ENCODE assay signal across 17 cellular contexts in genomic region chr5:95673076-95673475, GRCh38. TPM values are rescaled to one million over a fixed set of nuclear protein-coding genes. Genes with fewer than 3 reads are reported as not detected.
DNase-seq lines count a peak whose midpoint lies in the region; ATAC-seq and TF ChIP-seq lines count a peak whose summit lies in the region.
"Had no signal": no experiment of that assay in that cellular context is flagged by ENCODE, and none has a peak within 500 bp of the region (broad histone marks: within the 10 kb centered on the region; RNA-seq: fewer than 3 reads in every experiment).

No MANE protein-coding gene starts in this region.

- no peaks in the 10 kb centered on the region for H3F3A ChIP-seq in GM23338 (replicated peaks; ENCODE audit: low read depth)

- H3K9me2 ChIP-seq in GM23338 (ENCODE audit: insufficient read depth): no peaks in the 10 kb centered on the region

- H3K9ac ChIP-seq in SK-N-MC (ENCODE audit: insufficient read length): no peak overlapping the region

- no peaks in the 10 kb centered on the region for H4K20me1 ChIP-seq in GM23338 (replicated peaks; ENCODE audit: insufficient read depth)

- no peaks in the 10 kb centered on the region for H3K36me3 Mint-ChIP-seq in GM23338 (ENCODE audit: low read depth)
- H3K36me3 Mint-ChIP-seq: brain had no signal

- TF ChIP-seq CTCF in AG10803 (conservative IDR thresholded peaks at IDR 0.05; ENCODE audit: low read length) (no peak), fibroblast of pulmonary artery (IDR thresholded peaks at IDR 0.05; ENCODE audit: low read length, missing control alignments) (no peak), GM23338 (conservative IDR thresholded peaks at IDR 0.05; ENCODE audit: low read depth in 2 of 2) (no peak)

- H3K27ac ChIP-seq in SK-N-MC (peak overlapping the region; percentile 65; the same call in 1 of the 2 replicates), GM23338 (ENCODE audit: low read depth) (no peak overlapping the region)
- H3K27ac ChIP-seq: Peyer's patch had no signal

- H3K4me1 ChIP-seq in GM23338 (ENCODE audit: insufficient read depth): no peaks in the 10 kb centered on the region
- H3K4me1 ChIP-seq: Peyer's patch had no signal

- H3K4me3 Mint-ChIP-seq in GM23338: no peak overlapping the region
- H3K4me3 Mint-ChIP-seq: activated B cell treated with CpG ODN at 0.5 μM for 24 hours, brain had no signal

- DNase-seq in AG10803 (ENCODE audit: low read depth): peak; percentile 75
- DNase-seq in SK-N-MC (ENCODE audit: low read depth, low spot score): peak; percentile 12
- DNase-seq in fibroblast of pulmonary artery (ENCODE audit: low read depth): peak; percentile 55
- peak; percentile 10 for DNase-seq in mucosa of gallbladder (ENCODE audit: low spot score)
- no peak for DNase-seq in activated CD4-positive, alpha-beta T cell treated with anti-CD3 and anti-CD28 coated beads for 4 hours
- DNase-seq in H7: no peak
- DNase-seq in GM23338 (ENCODE audit: low spot score): no peak
- DNase-seq in stimulated activated CD4-positive, alpha-beta T cell treated with anti-CD3 and anti-CD28 coated beads, Interleukin-2, amount 100 ng/mL, for 24 hours: no peak
- DNase-seq: activated B cell treated with CpG ODN at 0.5 μM for 24 hours; activated naive CD4-positive, alpha-beta T cell; effector CD8-positive, alpha-beta T cell; NCI-H187 treated with DMSO at 0.1 percent for 48 hours; Peyer's patch; stimulated activated CD4-positive, alpha-beta T cell treated with anti-CD3 and anti-CD28 coated beads, Interleukin-1b, Interleukin-23, amount 100 ng/mL, for 48 hours had no signal

- H2AFZ ChIP-seq in GM23338: no peak overlapping the region

- H3K27ac Mint-ChIP-seq in GM23338: no peak overlapping the region
- H3K27ac Mint-ChIP-seq: activated B cell treated with CpG ODN at 0.5 μM for 24 hours, brain had no signal

- no peaks in the 10 kb centered on the region for H3K4me1 Mint-ChIP-seq in GM23338
- H3K4me1 Mint-ChIP-seq: activated B cell treated with CpG ODN at 0.5 μM for 24 hours had no signal

- no peaks in the 10 kb centered on the region for H3K9me3 ChIP-seq in SK-N-MC (ENCODE audit: low read depth, low read length)
- H3K9me3 ChIP-seq: Peyer's patch had no signal

- H3K4me2 ChIP-seq in GM23338: no peak overlapping the region

- H3K9me3 Mint-ChIP-seq in GM23338: no peaks in the 10 kb centered on the region
- H3K9me3 Mint-ChIP-seq: activated B cell treated with CpG ODN at 0.5 μM for 24 hours, brain had no signal

- no peak for ATAC-seq in GM23338

- no peaks in the 10 kb centered on the region for H3K36me3 ChIP-seq in SK-N-MC (ENCODE audit: insufficient read depth, low read length)
- no peaks in the 10 kb centered on the region for H3K36me3 ChIP-seq in H7 (replicated peaks; ENCODE audit: control insufficient read depth, insufficient read depth, low read length)
- H3K36me3 ChIP-seq in GM23338 (ENCODE audit: insufficient read depth): no peaks in the 10 kb centered on the region
- H3K36me3 ChIP-seq: Peyer's patch had no signal

- no peaks in the 10 kb centered on the region for H3K27me3 Mint-ChIP-seq in GM23338 (ENCODE audit: insufficient read depth, low read depth, poor library complexity)
- H3K27me3 Mint-ChIP-seq: activated B cell treated with CpG ODN at 0.5 μM for 24 hours, brain had no signal

- H3K4me3 ChIP-seq in AG10803 (ENCODE audit: low read length) (no peak overlapping the region), SK-N-MC (no peak overlapping the region), fibroblast of pulmonary artery (replicated peaks; ENCODE audit: low read depth, low read length) (no peak overlapping the region), H7 (ENCODE audit: insufficient read depth, low read depth, low read length) (no peak overlapping the region), GM23338 (no peak overlapping the region)
- H3K4me3 ChIP-seq: Peyer's patch had no signal

- H3K27me3 ChIP-seq in H7 (ENCODE audit: control insufficient read depth, insufficient read depth, low read length) (no peaks in the 10 kb centered on the region), GM23338 (ENCODE audit: insufficient read depth) (no peaks in the 10 kb centered on the region)
- H3K27me3 ChIP-seq: Peyer's patch had no signal

- H3K79me2 ChIP-seq in GM23338 (replicated peaks; ENCODE audit: insufficient read depth): no peaks in the 10 kb centered on the region

TF ChIP-seq in GM23338, 12 proteins besides CTCF, POLR2A, EP300 and RAD21 (continues in another document):
- TF ChIP-seq ZNF331 (CRISPR knock-in tag; IDR thresholded peaks at IDR 0.05; ENCODE audit: low read depth): no peak
- TF ChIP-seq, protein P1, sequence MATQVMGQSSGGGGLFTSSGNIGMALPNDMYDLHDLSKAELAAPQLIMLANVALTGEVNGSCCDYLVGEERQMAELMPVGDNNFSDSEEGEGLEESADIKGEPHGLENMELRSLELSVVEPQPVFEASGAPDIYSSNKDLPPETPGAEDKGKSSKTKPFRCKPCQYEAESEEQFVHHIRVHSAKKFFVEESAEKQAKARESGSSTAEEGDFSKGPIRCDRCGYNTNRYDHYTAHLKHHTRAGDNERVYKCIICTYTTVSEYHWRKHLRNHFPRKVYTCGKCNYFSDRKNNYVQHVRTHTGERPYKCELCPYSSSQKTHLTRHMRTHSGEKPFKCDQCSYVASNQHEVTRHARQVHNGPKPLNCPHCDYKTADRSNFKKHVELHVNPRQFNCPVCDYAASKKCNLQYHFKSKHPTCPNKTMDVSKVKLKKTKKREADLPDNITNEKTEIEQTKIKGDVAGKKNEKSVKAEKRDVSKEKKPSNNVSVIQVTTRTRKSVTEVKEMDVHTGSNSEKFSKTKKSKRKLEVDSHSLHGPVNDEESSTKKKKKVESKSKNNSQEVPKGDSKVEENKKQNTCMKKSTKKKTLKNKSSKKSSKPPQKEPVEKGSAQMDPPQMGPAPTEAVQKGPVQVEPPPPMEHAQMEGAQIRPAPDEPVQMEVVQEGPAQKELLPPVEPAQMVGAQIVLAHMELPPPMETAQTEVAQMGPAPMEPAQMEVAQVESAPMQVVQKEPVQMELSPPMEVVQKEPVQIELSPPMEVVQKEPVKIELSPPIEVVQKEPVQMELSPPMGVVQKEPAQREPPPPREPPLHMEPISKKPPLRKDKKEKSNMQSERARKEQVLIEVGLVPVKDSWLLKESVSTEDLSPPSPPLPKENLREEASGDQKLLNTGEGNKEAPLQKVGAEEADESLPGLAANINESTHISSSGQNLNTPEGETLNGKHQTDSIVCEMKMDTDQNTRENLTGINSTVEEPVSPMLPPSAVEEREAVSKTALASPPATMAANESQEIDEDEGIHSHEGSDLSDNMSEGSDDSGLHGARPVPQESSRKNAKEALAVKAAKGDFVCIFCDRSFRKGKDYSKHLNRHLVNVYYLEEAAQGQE (IDR thresholded peaks at IDR 0.05; ENCODE audit: unreplicated experiment): no peak
- TF ChIP-seq EZH2phosphoT487 (IDR thresholded peaks at IDR 0.05; ENCODE audit: unreplicated experiment): no peak
- TF ChIP-seq EZH2 (IDR thresholded peaks at IDR 0.05; ENCODE audit: low read depth, unreplicated experiment): no peak
- no peak for TF ChIP-seq ETS1 (IDR thresholded peaks at IDR 0.05)
- TF ChIP-seq POLR2AphosphoS5 (IDR thresholded peaks at IDR 0.05; ENCODE audit: low read depth): no peak
- no peak for TF ChIP-seq JUNB (IDR thresholded peaks at IDR 0.05; ENCODE audit: unreplicated experiment)
- TF ChIP-seq STAT1 (IDR thresholded peaks at IDR 0.05; ENCODE audit: unreplicated experiment): no peak
- no peak for TF ChIP-seq ZNF114 (CRISPR knock-in tag; IDR thresholded peaks at IDR 0.05)
- no peak for TF ChIP-seq NANOG (IDR thresholded peaks at IDR 0.05; ENCODE audit: borderline replicate concordance)

RNA-seq across cellular contexts. Expression of gene SPATA9, which starts 9.7 kb away (rescaled TPM):
- 0.20 TPM for total RNA-seq in mucosa of gallbladder
- not detected in 2 replicates for total RNA-seq in H7 (2014; rRNA removed; shearing (Covaris generic))
- total RNA-seq in GM23338 (2014; rRNA removed; shearing (Covaris generic)): not detected in 2 replicates
- polyA plus RNA-seq in GM23338 (2016; fragmentation: Nextera tagmentation; extraction: Ambion mirVana): not detected in 2 replicates
- total RNA-seq: activated B cell treated with CpG ODN at 0.5 μM for 24 hours; kidney epithelial cell; Peyer's patch; T-helper 1 cell treated with Interleukin-12 subunit alpha and Interleukin-12 subunit beta and Interleukin-4 antibody, amounts not matched to agents 30 ng/mL and 1 ng/mL, for 36 hours had no signal

RNA-seq across cellular contexts. Expression of gene RFESD, which starts 26.5 kb away (rescaled TPM):
- 1.3 TPM for total RNA-seq in mucosa of gallbladder
- 3.3 and 4.2 TPM in 2 replicates for total RNA-seq in H7 (2014; rRNA removed; shearing (Covaris generic))
- 2.4 and 6.3 TPM in 2 replicates for total RNA-seq in GM23338 (2014; rRNA removed; shearing (Covaris generic))
- 6.9 and 7.1 TPM in 2 replicates for polyA plus RNA-seq in GM23338 (2016; fragmentation: Nextera tagmentation; extraction: Ambion mirVana)

RNA-seq across cellular contexts. Expression of gene GPR150, which starts 53.2 kb away (rescaled TPM):
- not detected for total RNA-seq in mucosa of gallbladder
- total RNA-seq in H7 (2014; rRNA removed; shearing (Covaris generic)): 0.15 TPM in 1 of 2 replicates, not detected in the other
- total RNA-seq in GM23338 (2014; rRNA removed; shearing (Covaris generic)): 0.21 TPM in 1 of 2 replicates, not detected in the other
- 0.10 and 0.47 TPM in 2 replicates for polyA plus RNA-seq in GM23338 (2016; fragmentation: Nextera tagmentation; extraction: Ambion mirVana)

RNA-seq across cellular contexts. Expression of gene RHOBTB3, which starts 58.1 kb away (rescaled TPM):
- 38.6 TPM for total RNA-seq in mucosa of gallbladder
- 23.0 and 45.6 TPM in 2 replicates for total RNA-seq in H7 (2014; rRNA removed; shearing (Covaris generic))
- total RNA-seq in GM23338 (2014; rRNA removed; shearing (Covaris generic)): 8.8 and 10.0 TPM in 2 replicates
- 13.4 and 15.7 TPM in 2 replicates for polyA plus RNA-seq in GM23338 (2016; fragmentation: Nextera tagmentation; extraction: Ambion mirVana)

Comparison
In these comparisons a context has a peak if more than half of its experiments do, and no peak if none do; other contexts are left out.
1. DNase-seq: peak in AG10803 (single experiment), SK-N-MC (single experiment), fibroblast of pulmonary artery (single experiment) and mucosa of gallbladder (single experiment); none in activated CD4-positive, alpha-beta T cell treated with anti-CD3 and anti-CD28 coated beads for 4 hours (0 of 2), H7 (single experiment), GM23338 (single experiment) and stimulated activated CD4-positive, alpha-beta T cell treated with anti-CD3 and anti-CD28 coated beads, Interleukin-2, amount 100 ng/mL, for 24 hours (0 of 2).